ENCODE assay signal across 1 cellular context in genomic region chr16:15951852-15952251, GRCh38.
TF ChIP-seq lines count a peak whose summit lies in the region.

No MANE protein-coding gene starts in this region.

TF ChIP-seq in SK-N-SH treated with all-trans-retinoic acid at 6 μM for 48 hours, 23 proteins besides CTCF, POLR2A, EP300 and RAD21 (continued from another document):
- TF ChIP-seq, protein P1, sequence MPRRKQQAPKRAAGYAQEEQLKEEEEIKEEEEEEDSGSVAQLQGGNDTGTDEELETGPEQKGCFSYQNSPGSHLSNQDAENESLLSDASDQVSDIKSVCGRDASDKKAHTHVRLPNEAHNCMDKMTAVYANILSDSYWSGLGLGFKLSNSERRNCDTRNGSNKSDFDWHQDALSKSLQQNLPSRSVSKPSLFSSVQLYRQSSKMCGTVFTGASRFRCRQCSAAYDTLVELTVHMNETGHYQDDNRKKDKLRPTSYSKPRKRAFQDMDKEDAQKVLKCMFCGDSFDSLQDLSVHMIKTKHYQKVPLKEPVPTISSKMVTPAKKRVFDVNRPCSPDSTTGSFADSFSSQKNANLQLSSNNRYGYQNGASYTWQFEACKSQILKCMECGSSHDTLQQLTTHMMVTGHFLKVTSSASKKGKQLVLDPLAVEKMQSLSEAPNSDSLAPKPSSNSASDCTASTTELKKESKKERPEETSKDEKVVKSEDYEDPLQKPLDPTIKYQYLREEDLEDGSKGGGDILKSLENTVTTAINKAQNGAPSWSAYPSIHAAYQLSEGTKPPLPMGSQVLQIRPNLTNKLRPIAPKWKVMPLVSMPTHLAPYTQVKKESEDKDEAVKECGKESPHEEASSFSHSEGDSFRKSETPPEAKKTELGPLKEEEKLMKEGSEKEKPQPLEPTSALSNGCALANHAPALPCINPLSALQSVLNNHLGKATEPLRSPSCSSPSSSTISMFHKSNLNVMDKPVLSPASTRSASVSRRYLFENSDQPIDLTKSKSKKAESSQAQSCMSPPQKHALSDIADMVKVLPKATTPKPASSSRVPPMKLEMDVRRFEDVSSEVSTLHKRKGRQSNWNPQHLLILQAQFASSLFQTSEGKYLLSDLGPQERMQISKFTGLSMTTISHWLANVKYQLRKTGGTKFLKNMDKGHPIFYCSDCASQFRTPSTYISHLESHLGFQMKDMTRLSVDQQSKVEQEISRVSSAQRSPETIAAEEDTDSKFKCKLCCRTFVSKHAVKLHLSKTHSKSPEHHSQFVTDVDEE (CRISPR knock-in tag; IDR thresholded peaks at IDR 0.05) = no peak
